Comparison of ENCODE assay signal across 12 cellular contexts in genomic region chr21:36994501-36995189, GRCh38. TPM values are rescaled to one million over a fixed set of nuclear protein-coding genes. Genes with fewer than 3 reads are reported as not detected.
DNase-seq lines count a peak whose midpoint lies in the region; ATAC-seq and TF ChIP-seq lines count a peak whose summit lies in the region.
"Had no signal": no experiment of that assay in that cellular context is flagged by ENCODE, and none has a peak within 500 bp of the region (broad histone marks: within the 10 kb centered on the region; RNA-seq: fewer than 3 reads in every experiment).

No MANE protein-coding gene starts in this region.

- WGBS in heart left ventricle, 4 donors: 23 to 37% (median 25%) methylated on average over 33 to 38 of the region's 38 CpGs
- 37 to 48% methylated on average over 25 to 38 of the region's 38 CpGs for WGBS in thyroid gland, 2 donors

- H3K27me3 ChIP-seq in cardiac muscle cell (peaks cover 9% of the 10 kb centered on the region), heart left ventricle (peaks cover 0 to 16% (median 3%) of the 10 kb centered on the region in 9 donors), thyroid gland (no peaks in the 10 kb centered on the region)

- TF ChIP-seq POLR2A in heart left ventricle (IDR thresholded peaks at IDR 0.05) (no peak), thyroid gland (IDR thresholded peaks at IDR 0.05) (no peak)

- H3K36me3 ChIP-seq in cardiac muscle cell (no peaks in the 10 kb centered on the region), heart left ventricle (no peaks in the 10 kb centered on the region), thyroid gland (no peaks in the 10 kb centered on the region)
- H3K36me3 ChIP-seq: sigmoid colon had no signal

- H3K4me3 ChIP-seq in cardiac muscle cell: no peak overlapping the region
- H3K4me3 ChIP-seq in heart left ventricle: peak overlapping the region in 1 of 12 donors; percentile 20
- no peak overlapping the region for H3K4me3 ChIP-seq in thyroid gland (replicated peaks in 1 of 3)
- H3K4me3 ChIP-seq: sigmoid colon had no signal

- TF ChIP-seq CTCF in cardiac muscle cell (IDR thresholded peaks at IDR 0.05; ENCODE audit: low read depth, low read length) (peak; percentile 16), heart left ventricle (IDR thresholded peaks at IDR 0.05) (no peak), thyroid gland (IDR thresholded peaks at IDR 0.05) (no peak)

- H3K4me1 ChIP-seq in cardiac muscle cell (ENCODE audit: low read depth): no peaks in the 10 kb centered on the region
- H3K4me1 ChIP-seq in heart left ventricle: peaks cover 0 to 6% (median 0%) of the 10 kb centered on the region in 12 donors
- H3K4me1 ChIP-seq in thyroid gland: peaks cover 0 to 5% of the 10 kb centered on the region in 2 donors

- H3K27ac ChIP-seq in cardiac muscle cell: no peak overlapping the region
- H3K27ac ChIP-seq in heart left ventricle: no peak overlapping the region
- no peak overlapping the region for H3K27ac ChIP-seq in thyroid gland
- H3K27ac ChIP-seq: sigmoid colon had no signal

- no peak for ATAC-seq in heart left ventricle
- ATAC-seq: left lobe of liver had no signal

- DNase-seq in cardiac muscle cell (ENCODE audit: low read depth in 1 of 2, low spot score in 1 of 2): peak in 1 of 2 donors; percentile 47
- no peak for DNase-seq in heart left ventricle
- peak; percentile 19 for DNase-seq in astrocyte of the hippocampus (ENCODE audit: low read depth, low spot score)
- DNase-seq in kidney tubule cell (ENCODE audit: low spot score): peak; percentile 38
- peak; percentile 10 to 16 for DNase-seq in thyroid gland
- no peak for DNase-seq in COLO829 (ENCODE audit: low spot score)
- no peak for DNase-seq in NCI-H1105 treated with DMSO at 0.1 percent for 48 hours (lab: John Stamatoyannopoulos, UW)
- no peak for DNase-seq in GOT3 (lab: John Stamatoyannopoulos, UW)
- DNase-seq: effector memory CD4-positive, alpha-beta T cell; NCI-H1436; sigmoid colon had no signal

- intact Hi-C loops in heart left ventricle (cut with DNase I) (loop anchor here in 4 of 10 donors (5.0 to 10.0 kb wide), 3 partner anchors 78 to 83 kb away; partner anchors contain the start of genes PIGP (in 3 of the 4) and TTC3 (in 3 of the 4)), thyroid gland (cut with DNase I) (no loop called here)

- H3K9me3 ChIP-seq in cardiac muscle cell (ENCODE audit: low read depth): no peaks in the 10 kb centered on the region
- no peaks in the 10 kb centered on the region for H3K9me3 ChIP-seq in heart left ventricle
- H3K9me3 ChIP-seq in thyroid gland: no peaks in the 10 kb centered on the region
- H3K9me3 ChIP-seq: sigmoid colon had no signal

RNA-seq across cellular contexts. Expression of gene RIPPLY3, which starts 11.9 kb away (rescaled TPM):
- total RNA-seq in cardiac muscle cell (not detected in 2 replicates), heart left ventricle (not detected), thyroid gland (not detected)
- polyA plus RNA-seq in cardiac muscle cell (0.22 TPM in 1 of 2 replicates, not detected in the other), heart left ventricle (not detected)
- total RNA-seq: left lobe of liver, sigmoid colon had no signal

RNA-seq across cellular contexts. Expression of gene HLCS, which starts 28.2 kb away (rescaled TPM):
- total RNA-seq in cardiac muscle cell (14.6 and 20.1 TPM in 2 replicates), heart left ventricle (10 to 100 TPM in 2 of 9 donors, 1 to 10 TPM in 7; 5.3 to 15.2 (median 7.1) TPM), thyroid gland (10 to 100 TPM; 34.2 to 70.7 (median 43.4) TPM)
- polyA plus RNA-seq in cardiac muscle cell (12.4 and 17.8 TPM in 2 replicates), heart left ventricle (1 to 10 TPM; 1.8 to 4.9 TPM)

Comparison
In these comparisons a context has a peak if more than half of its experiments do, and no peak if none do; other contexts are left out.
1. DNase-seq: peak in astrocyte of the hippocampus (single experiment), kidney tubule cell (single experiment) and thyroid gland (2 of 2); none in heart left ventricle (0 of 5), COLO829 (single experiment), NCI-H1105 treated with DMSO at 0.1 percent for 48 hours (single experiment) and GOT3 (single experiment).